ENCODE assay signal across 25 cellular contexts in the genomic region with DNA sequence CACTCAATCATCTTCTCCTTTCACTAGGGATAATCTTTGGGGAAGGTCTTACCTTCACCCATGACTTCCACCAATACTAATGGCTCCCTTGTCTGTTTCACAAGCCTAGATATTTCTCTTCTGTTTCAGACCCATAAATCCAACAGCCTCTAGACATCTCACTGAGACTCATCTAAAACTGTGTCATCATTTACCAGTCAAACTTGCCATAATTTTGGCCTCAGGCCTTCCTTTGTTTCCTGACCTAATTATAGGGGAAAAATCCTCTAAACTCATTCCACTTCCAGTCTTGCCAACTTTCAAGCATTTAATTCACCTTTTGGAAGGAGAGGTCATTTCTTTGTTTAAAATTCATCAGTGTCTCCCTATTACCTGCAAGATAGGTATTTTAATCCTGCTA.
"Had no signal": no experiment of that assay in that cellular context is flagged by ENCODE, and none has a peak within 500 bp of the region (broad histone marks: within the 10 kb centered on the region; RNA-seq: fewer than 3 reads in every experiment).

No MANE protein-coding gene starts in this region.

- ATAC-seq: stimulated activated effector memory CD8-positive, alpha-beta T cell treated with anti-CD3 and anti-CD28 coated beads, Interleukin-12 subunit alpha, Interleukin-12 subunit beta, amount 100 ng/mL, for 72 hours; stimulated activated memory B cell treated with anti-CD40 and anti-IgM and Interleukin-4, amounts not matched to agents 10 μg/mL and 1 μg/mL and 100 μg/mL, for 72 hours; stimulated activated naive B cell treated with anti-CD40 and anti-IgM and Interleukin-4, amounts not matched to agents 10 μg/mL and 1 μg/mL and 100 μg/mL, for 72 hours; stimulated activated naive CD8-positive, alpha-beta T cell treated with anti-CD3 and anti-CD28 coated beads, Interleukin-15, amount 100 ng/mL, for 72 hours; stimulated activated naive CD8-positive, alpha-beta T cell treated with anti-CD3 and anti-CD28 coated beads, Interleukin-15, Interleukin-2, amounts not matched to agents 100 U/mL and 50 U/mL, for 24 hours; upper lobe of right lung had no signal

- H3K27ac ChIP-seq: stomach, suprapubic skin, testis, thoracic aorta, thyroid gland, tibial artery, tibial nerve, transverse colon, upper lobe of left lung, upper lobe of right lung, uterus, vagina had no signal

- H3K4me1 ChIP-seq: stomach, suprapubic skin, testis, thyroid gland, tibial artery, tibial nerve, transverse colon, upper lobe of left lung, upper lobe of right lung, uterus, vagina had no signal

- H3K27me3 ChIP-seq: stomach, suprapubic skin, testis, thyroid gland, tibial artery, tibial nerve, transverse colon, upper lobe of left lung, upper lobe of right lung, uterus, vagina had no signal

- H3K9me3 ChIP-seq: suprapubic skin, testis, thoracic aorta, thyroid gland, transverse colon, upper lobe of right lung, uterus, vagina had no signal

- DNase-seq: stimulated activated CD4-positive, alpha-beta T cell treated with anti-CD3 and anti-CD28 coated beads, Interleukin-2, amount 100 ng/mL, for 48 hours; stimulated activated CD4-positive, alpha-beta T cell treated with anti-CD3 and anti-CD28 coated beads, Interleukin-4, amount 100 ng/mL, for 1 hour; stimulated activated CD4-positive, alpha-beta T cell treated with anti-CD3 and anti-CD28 coated beads, Interleukin-4, amount 100 ng/mL, for 24 hours; stimulated activated CD4-positive, alpha-beta T cell treated with anti-CD3 and anti-CD28 coated beads, Interleukin-4, amount 100 ng/mL, for 4 hours; stimulated activated CD8-positive, alpha-beta memory T cell treated with anti-CD3 and anti-CD28 coated beads, Interleukin-4, amount 100 ng/mL, for 48 hours; stimulated activated naive B cell treated with anti-CD40 and anti-IgM and Interleukin-4, amounts not matched to agents 10 μg/mL and 1 μg/mL and 100 μg/mL, for 72 hours; stimulated activated naive CD4-positive, alpha-beta T cell; stimulated activated naive CD4-positive, alpha-beta T cell treated with Interleukin-2 at 50 U/mL for 16 hours; stimulated activated naive CD8-positive, alpha-beta T cell treated with anti-CD3 and anti-CD28 coated beads, Interleukin-15, amount 100 ng/mL, for 72 hours; stimulated activated naive CD8-positive, alpha-beta T cell treated with anti-CD3 and anti-CD28 coated beads, Interleukin-15, Interleukin-2, amounts not matched to agents 100 U/mL and 50 U/mL, for 24 hours; stomach; substantia nigra; testis; thyroid gland; tibial artery; transverse colon; upper lobe of left lung; upper lobe of right lung; uterus had no signal

- H3K36me3 ChIP-seq: stomach, suprapubic skin, thoracic aorta, thyroid gland, tibial artery, tibial nerve, transverse colon, upper lobe of left lung, upper lobe of right lung, uterus, vagina had no signal

- H3K4me3 ChIP-seq: stomach, suprapubic skin, testis, thoracic aorta, thyroid gland, tibial artery, tibial nerve, transverse colon, upper lobe of left lung, upper lobe of right lung, uterus, vagina had no signal
